In the genomic region with DNA sequence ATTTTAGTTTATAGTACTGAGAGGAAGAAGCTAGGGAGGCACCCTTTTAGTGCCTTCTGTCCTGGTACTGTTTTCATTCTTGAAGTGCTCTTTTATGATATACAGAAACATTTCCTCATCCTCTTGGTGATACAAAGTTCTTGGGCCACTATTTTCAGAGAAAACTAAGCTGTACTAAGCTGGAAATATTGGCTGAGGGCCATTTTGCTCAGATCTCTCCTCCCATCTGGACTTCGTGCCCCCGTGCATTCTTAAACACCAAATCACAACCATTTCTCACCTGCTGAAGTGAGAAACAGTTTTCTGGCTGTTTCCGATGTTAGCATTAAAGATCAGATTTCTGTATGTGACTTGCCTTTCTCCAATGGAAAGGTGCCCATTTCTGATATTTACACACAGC, we compare ENCODE assay signal across 24 cellular contexts.
A peak's percentile ranks its signal among the peaks of the same experiment; 100 is the strongest.
DNase-seq lines count a peak whose midpoint lies in the region; ATAC-seq, FAIRE-seq and TF ChIP-seq lines count a peak whose summit lies in the region.
"Had no signal": no experiment of that assay in that cellular context is flagged by ENCODE, and none has a peak within 500 bp of the region (broad histone marks: within the 10 kb centered on the region; RNA-seq: fewer than 3 reads in every experiment).

No MANE protein-coding gene starts in this region.

- no peak overlapping the region for H3K9ac ChIP-seq in HepG2 (ENCODE audit: insufficient read depth, low read depth, low read length)
- H3K9ac ChIP-seq: BLaER1 treated with 17β-estradiol and CSF1 and Interleukin-3, amounts not matched to agents 10 nM and 100 nM had no signal

- H4K20me1 ChIP-seq in HepG2 (ENCODE audit: insufficient read depth, low read length), result no peaks in the 10 kb centered on the region
- H4K20me1 ChIP-seq: BLaER1 treated with 17β-estradiol and CSF1 and Interleukin-3, amounts not matched to agents 10 nM and 100 nM had no signal

- POLR2A ChIA-PET in HepG2 (lab: Yijun Ruan, JAX), result interaction anchor here (0.5 kb wide), 1 partner anchor 9 kb away, joined by 4 read pairs; no protein-coding TSS in a partner anchor

- peaks cover 25% of the 10 kb centered on the region for H3K4me1 Mint-ChIP-seq in HFFc6 (ENCODE audit: low read depth)
- H3K4me1 Mint-ChIP-seq: stimulated activated naive B cell treated with anti-CD40 and anti-IgM and Interleukin-4, amounts not matched to agents 10 μg/mL and 1 μg/mL and 100 μg/mL, for 72 hours had no signal

- no TSS peak for BruUV-seq in HepG2 (replicated peaks; lab: Mats Ljungman, UMichigan)

- no peak for TF ChIP-seq RAD21 in HepG2 (CRISPR knock-in tag; IDR thresholded peaks at IDR 0.05)

- no peaks in the 10 kb centered on the region for H3K9me3 Mint-ChIP-seq in HFFc6
- H3K9me3 Mint-ChIP-seq: activated naive CD4-positive, alpha-beta T cell treated with anti-CD3 and anti-CD28 coated beads, Interleukin-2, amount 50 U/mL, for 72 hours; activated T-cell treated with anti-CD3 and anti-CD28 coated beads, Interleukin-2, amount 50 U/mL, for 24 hours; effector memory CD8-positive, alpha-beta T cell; stimulated activated naive B cell treated with anti-CD40 and anti-IgM and Interleukin-4, amounts not matched to agents 10 μg/mL and 1 μg/mL and 100 μg/mL, for 72 hours had no signal

- no peak overlapping the region for H3K4me3 Mint-ChIP-seq in HFFc6
- H3K4me3 Mint-ChIP-seq: activated T-cell treated with anti-CD3 and anti-CD28 coated beads, Interleukin-2, amount 50 U/mL, for 24 hours; effector memory CD8-positive, alpha-beta T cell; stimulated activated naive B cell treated with anti-CD40 and anti-IgM and Interleukin-4, amounts not matched to agents 10 μg/mL and 1 μg/mL and 100 μg/mL, for 72 hours had no signal

- H3K36me3 Mint-ChIP-seq in HFFc6 (ENCODE audit: low read depth), result no peaks in the 10 kb centered on the region
- H3K36me3 Mint-ChIP-seq: activated naive CD4-positive, alpha-beta T cell treated with anti-CD3 and anti-CD28 coated beads, Interleukin-2, amount 50 U/mL, for 72 hours had no signal

- H2AFZ ChIP-seq in HepG2 (ENCODE audit: low read length), result no peak overlapping the region

- TF ChIP-seq EP300 in HepG2 (IDR thresholded peaks at IDR 0.05; ENCODE audit: low read depth in 2 of 2, low read length in 2 of 2) (no peak), HepG2 (CRISPR knock-in tag; IDR thresholded peaks at IDR 0.05; ENCODE audit: borderline replicate concordance) (no peak)

- peaks cover 0 to 9% (median 0%) of the 10 kb centered on the region in 3 donors for H3K4me1 ChIP-seq in esophagus squamous epithelium
- peaks cover 19% of the 10 kb centered on the region for H3K4me1 ChIP-seq in HepG2 (ENCODE audit: insufficient read depth, low read length)
- peaks cover 0 to 22% (median 9%) of the 10 kb centered on the region in 4 donors for H3K4me1 ChIP-seq in tibial artery

- TF ChIP-seq CTCF in esophagus squamous epithelium (IDR thresholded peaks at IDR 0.05) (no peak), HepG2 (CRISPR knock-in tag; IDR thresholded peaks at IDR 0.05) (no peak), tibial artery (IDR thresholded peaks at IDR 0.05) (no peak), HFFc6 (IDR thresholded peaks at IDR 0.05) (no peak)

- H3K27ac Mint-ChIP-seq in HFFc6, result no peak overlapping the region
- H3K27ac Mint-ChIP-seq: activated naive CD4-positive, alpha-beta T cell treated with anti-CD3 and anti-CD28 coated beads, Interleukin-2, amount 50 U/mL, for 72 hours; activated T-cell treated with anti-CD3 and anti-CD28 coated beads, Interleukin-2, amount 50 U/mL, for 24 hours; effector memory CD8-positive, alpha-beta T cell; stimulated activated naive B cell treated with anti-CD40 and anti-IgM and Interleukin-4, amounts not matched to agents 10 μg/mL and 1 μg/mL and 100 μg/mL, for 72 hours had no signal

- H3K9me3 ChIP-seq in esophagus squamous epithelium (no peaks in the 10 kb centered on the region), HepG2 (ENCODE audit: low read length) (no peaks in the 10 kb centered on the region), tibial artery (no peaks in the 10 kb centered on the region)
- H3K9me3 ChIP-seq: BLaER1 treated with 17β-estradiol and CSF1 and Interleukin-3, amounts not matched to agents 10 nM and 100 nM; neutrophil had no signal

- peaks cover 3% of the 10 kb centered on the region; the same call in 1 of the 2 replicates for H3K27me3 Mint-ChIP-seq in HFFc6 (ENCODE audit: insufficient read depth)
- H3K27me3 Mint-ChIP-seq: activated T-cell treated with anti-CD3 and anti-CD28 coated beads, Interleukin-2, amount 50 U/mL, for 24 hours; effector memory CD8-positive, alpha-beta T cell; stimulated activated naive B cell treated with anti-CD40 and anti-IgM and Interleukin-4, amounts not matched to agents 10 μg/mL and 1 μg/mL and 100 μg/mL, for 72 hours had no signal

- DNase-seq in NCI-H82 (lab: John Stamatoyannopoulos, UW), result peak; percentile 11
- no peak for DNase-seq in NCI-H82 treated with DMSO at 0.1 percent for 48 hours (lab: John Stamatoyannopoulos, UW; ENCODE audit: unreplicated experiment)
- DNase-seq in esophagus squamous epithelium (lab: John Stamatoyannopoulos, UW), result no peak
- peak; percentile 50 for DNase-seq in HepG2 (ENCODE audit: low spot score)
- no peak for DNase-seq in tibial artery
- no peak for DNase-seq in HFFc6
- DNase-seq in NCI-H526 treated with DMSO at 0.1 percent for 48 hours (lab: John Stamatoyannopoulos, UW), result no peak
- DNase-seq: activated CD4-positive, alpha-beta T cell treated with anti-CD3 and anti-CD28 coated beads, Interleukin-2, amount 50 U/mL, for 4 hours; activated T-cell treated with anti-CD3 and anti-CD28 coated beads, Interleukin-2, amount 50 U/mL, for 24 hours; caudate nucleus; effector memory CD8-positive, alpha-beta T cell; head of caudate nucleus; islet precursor cell; midbrain; NCI-H2081 treated with DMSO at 0.1 percent for 48 hours; NCI-H69; stimulated activated naive B cell treated with anti-CD40 and anti-IgM and Interleukin-4, amounts not matched to agents 10 μg/mL and 1 μg/mL and 100 μg/mL, for 72 hours had no signal

- H3K79me2 ChIP-seq in HepG2 (ENCODE audit: insufficient read depth, low read length), result no peaks in the 10 kb centered on the region

- CTCF ChIA-PET in HepG2 (lab: Yijun Ruan, JAX; ENCODE audit: low intra/inter-chr PET ratio, low total read pairs), result no interaction called here

- in situ Hi-C loops in HepG2 (cut with HindIII; ENCODE audit: extremely low pct_ligation_motif_present, low pct_unique_long_range_greater_than_20kb), result no loop called here

- H3K4me2 ChIP-seq in HepG2 (ENCODE audit: low read depth, low read length), result no peak overlapping the region
- H3K4me2 ChIP-seq: BLaER1 treated with 17β-estradiol and CSF1 and Interleukin-3, amounts not matched to agents 10 nM and 100 nM; smooth muscle cell had no signal

- WGBS in esophagus squamous epithelium, 2 donors, result 57 to 65% methylated on average over 3 of the region's 3 CpGs
- WGBS in HepG2 (ENCODE audit: low lambda C conversion rate), result 19% methylated on average over 3 of the region's 3 CpGs

- no peak for TF ChIP-seq POLR2A in esophagus squamous epithelium (IDR thresholded peaks at IDR 0.05)
- TF ChIP-seq POLR2A in HepG2 (IDR thresholded peaks at IDR 0.05; ENCODE audit: insufficient read depth in 1 of 2, low read depth in 2 of 2, low read length in 2 of 2), result no peak

- intact Hi-C loops in esophagus squamous epithelium (cut with DNase I), result no loop called here
- intact Hi-C loops in HepG2 (cut with micrococcal nuclease; ENCODE audit: unreplicated experiment), result no loop called here
- intact Hi-C loops in tibial artery (cut with DNase I; ENCODE audit: low total_unique reads), result no loop called here

- FAIRE-seq in HepG2 (lab: Jason Lieb, UNC), result no peak
- FAIRE-seq: GM19239, RCC 7860 had no signal

- H3K27me3 ChIP-seq in esophagus squamous epithelium, result no peaks in the 10 kb centered on the region
- no peaks in the 10 kb centered on the region for H3K27me3 ChIP-seq in HepG2 (ENCODE audit: control insufficient read depth in 1 of 2, insufficient read depth in 2 of 2, low read length in 2 of 2)
- H3K27me3 ChIP-seq in tibial artery, result no peaks in the 10 kb centered on the region
- H3K27me3 ChIP-seq: BLaER1 treated with 17β-estradiol and CSF1 and Interleukin-3, amounts not matched to agents 10 nM and 100 nM; neutrophil had no signal

- H3K27ac ChIP-seq in esophagus squamous epithelium (peak overlapping the region; percentile 25 to 61 (median 40)), HepG2 (ENCODE audit: extremely low read length, insufficient read depth, low read length) (no peak overlapping the region), tibial artery (peak overlapping the region; percentile 3 to 53)
- H3K27ac ChIP-seq: BLaER1 treated with 17β-estradiol and CSF1 and Interleukin-3, amounts not matched to agents 10 nM and 100 nM; neutrophil had no signal

- ATAC-seq in HepG2, result peak; percentile 72
- no peak for ATAC-seq in GM21367 (IDR thresholded peaks at IDR 0.05; ENCODE audit: unreplicated experiment)
- ATAC-seq: activated naive CD4-positive, alpha-beta T cell treated with anti-CD3 and anti-CD28 coated beads, Interleukin-2, amount 50 U/mL, for 72 hours; effector memory CD8-positive, alpha-beta T cell; stimulated activated naive B cell treated with anti-CD40 and anti-IgM and Interleukin-4, amounts not matched to agents 10 μg/mL and 1 μg/mL and 100 μg/mL, for 72 hours had no signal

- H3K4me3 ChIP-seq in esophagus squamous epithelium (no peak overlapping the region), HepG2 (replicated peaks in 1 of 3; ENCODE audit: insufficient read depth in 1 of 3, low read depth in 2 of 3, low read length in 3 of 3) (no peak overlapping the region), tibial artery (no peak overlapping the region)
- H3K4me3 ChIP-seq: BLaER1 treated with 17β-estradiol and CSF1 and Interleukin-3, amounts not matched to agents 10 nM and 100 nM; smooth muscle cell had no signal

- H3K36me3 ChIP-seq in esophagus squamous epithelium, result no peaks in the 10 kb centered on the region
- H3K36me3 ChIP-seq in HepG2 (replicated peaks in 1 of 2; ENCODE audit: control insufficient read depth in 1 of 2, insufficient read depth in 2 of 2, low read length in 2 of 2), result no peaks in the 10 kb centered on the region
- no peaks in the 10 kb centered on the region for H3K36me3 ChIP-seq in tibial artery
- H3K36me3 ChIP-seq: neutrophil had no signal

TF ChIP-seq in HepG2, 621 proteins besides CTCF, POLR2A, EP300 and RAD21 (continues in another document):
- TF ChIP-seq NPAS2 (CRISPR knock-in tag; IDR thresholded peaks at IDR 0.05; ENCODE audit: borderline replicate concordance) (no peak), TBX2 (CRISPR knock-in tag; IDR thresholded peaks at IDR 0.05; ENCODE audit: borderline replicate concordance) (peak; percentile 27; the same call in 1 of the 2 replicates), RARG (CRISPR knock-in tag; IDR thresholded peaks at IDR 0.05; ENCODE audit: low read depth) (no peak), POLR2AphosphoS2 (IDR thresholded peaks at IDR 0.05; ENCODE audit: low read depth, low read length) (no peak), PAF1 (CRISPR knock-in tag; IDR thresholded peaks at IDR 0.05) (no peak), SP4 (CRISPR knock-in tag; IDR thresholded peaks at IDR 0.05) (no peak), ZNF121 (CRISPR knock-in tag; IDR thresholded peaks at IDR 0.05) (no peak), ZNF619 (CRISPR knock-in tag; IDR thresholded peaks at IDR 0.05) (no peak)

Comparison
In these comparisons a context has a peak if more than half of its experiments do, and no peak if none do; other contexts are left out.
1. DNase-seq: peak in NCI-H82 (single experiment) and HepG2 (single experiment); none in NCI-H82 treated with DMSO at 0.1 percent for 48 hours (single experiment), esophagus squamous epithelium (single experiment), tibial artery (0 of 2), HFFc6 (single experiment) and NCI-H526 treated with DMSO at 0.1 percent for 48 hours (single experiment).